Comparison of ENCODE assay signal across 14 cellular contexts in genomic region chr14:69004731-69005431, GRCh38. TPM values are rescaled to one million over a fixed set of nuclear protein-coding genes. Genes with fewer than 3 reads are reported as not detected.
DNase-seq lines count a peak whose midpoint lies in the region; ATAC-seq, FAIRE-seq and TF ChIP-seq lines count a peak whose summit lies in the region.
"Had no signal": no experiment of that assay in that cellular context is flagged by ENCODE, and none has a peak within 500 bp of the region (broad histone marks: within the 10 kb centered on the region; RNA-seq: fewer than 3 reads in every experiment).

No MANE protein-coding gene starts in this region.

- H4K20me1 ChIP-seq in PC-9 (ENCODE audit: insufficient read depth), result no peaks in the 10 kb centered on the region
- no peaks in the 10 kb centered on the region for H4K20me1 ChIP-seq in endothelial cell of umbilical vein (replicated peaks; ENCODE audit: control insufficient read depth, extremely low read depth, insufficient read depth, low read length)

- H3K9me1 ChIP-seq in endothelial cell of umbilical vein (replicated peaks; ENCODE audit: control insufficient read depth, extremely low read depth, insufficient read depth, low read length), result no peaks in the 10 kb centered on the region

- BruUV-seq in PC-9 (replicated peaks; lab: Mats Ljungman, UMichigan) (TSS peak; percentile 52), endothelial cell of umbilical vein (replicated peaks; lab: Mats Ljungman, UMichigan) (no TSS peak)

- FAIRE-seq in endothelial cell of umbilical vein (lab: Jason Lieb, UNC), result peak; percentile 59
- FAIRE-seq: TTC549 had no signal

- dilution Hi-C loops in endothelial cell of umbilical vein (cut with MboI; ENCODE audit: extremely low pct_ligation_motif_present, low sequenced_read_pairs), result no loop called here

- no peak overlapping the region for H2AFZ ChIP-seq in PC-9
- no peak overlapping the region for H2AFZ ChIP-seq in endothelial cell of umbilical vein (ENCODE audit: low read depth, low read length)

- DNase-seq in AG10803 (ENCODE audit: low read depth), result peak; percentile 16
- DNase-seq in PC-9, result peak; percentile 24 to 61
- no peak for DNase-seq in endothelial cell of umbilical vein (ENCODE audit: low read depth, low spot score)
- no peak for DNase-seq in neural crest cell (ENCODE audit: low read depth, low spot score)
- no peak for DNase-seq in OCI-M2 (lab: John Stamatoyannopoulos, UW; ENCODE audit: unreplicated experiment)
- DNase-seq in vagina (ENCODE audit: extremely low spot score in 2 of 2), result no peak
- no peak for DNase-seq in NCI-H2029 treated with DMSO at 0.1 percent for 48 hours (lab: John Stamatoyannopoulos, UW)
- DNase-seq: activated CD8-positive, alpha-beta T cell treated with anti-CD3 and anti-CD28 coated beads, Interleukin-2, amount 10 ng/mL, durations not matched to agents 7 days and 5 days; activated gamma-delta T cell; esophagus squamous epithelium; NCI-H526; stimulated activated CD4-positive, alpha-beta T cell treated with anti-CD3 and anti-CD28 coated beads, Interleukin-1b, Interleukin-23, amount 100 ng/mL, for 48 hours had no signal

- H3K36me3 Mint-ChIP-seq in neural crest cell (ENCODE audit: low read depth), result no peaks in the 10 kb centered on the region
- no peaks in the 10 kb centered on the region for H3K36me3 Mint-ChIP-seq in activated T-helper 17 cell treated with anti-CD3 and anti-CD28 coated beads, Interleukin-2, amount 50 U/mL, for 72 hours (ENCODE audit: low read depth)

- H3K9me3 Mint-ChIP-seq in neural crest cell, result peaks cover 6% of the 10 kb centered on the region
- H3K9me3 Mint-ChIP-seq in activated T-helper 17 cell treated with anti-CD3 and anti-CD28 coated beads, Interleukin-2, amount 50 U/mL, for 72 hours, result no peaks in the 10 kb centered on the region

- H3K79me2 ChIP-seq in PC-9 (ENCODE audit: low read depth) (no peaks in the 10 kb centered on the region), endothelial cell of umbilical vein (ENCODE audit: control insufficient read depth, insufficient read depth, low read length) (no peaks in the 10 kb centered on the region)

- peak overlapping the region; percentile 28 for H3K9ac ChIP-seq in endothelial cell of umbilical vein (replicated peaks; ENCODE audit: extremely low read depth, insufficient read depth, low read length)

- TF ChIP-seq POLR2A in endothelial cell of umbilical vein (IDR thresholded peaks at IDR 0.05; ENCODE audit: low read depth, low read length), result no peak
- TF ChIP-seq POLR2A in vagina (IDR thresholded peaks at IDR 0.05), result no peak

- no peaks in the 10 kb centered on the region for H3K27me3 ChIP-seq in PC-9 (ENCODE audit: insufficient read depth, low read depth)
- no peaks in the 10 kb centered on the region for H3K27me3 ChIP-seq in endothelial cell of umbilical vein (ENCODE audit: control insufficient read depth in 2 of 2, insufficient read depth in 2 of 2, low read length in 2 of 2)
- H3K27me3 ChIP-seq in vagina, result no peaks in the 10 kb centered on the region
- H3K27me3 ChIP-seq: esophagus squamous epithelium had no signal

- H3K9me3 ChIP-seq in PC-9 (ENCODE audit: insufficient read depth, low read depth) (no peaks in the 10 kb centered on the region), endothelial cell of umbilical vein (replicated peaks; ENCODE audit: control insufficient read depth, insufficient read depth, low read length) (no peaks in the 10 kb centered on the region), vagina (no peaks in the 10 kb centered on the region)
- H3K9me3 ChIP-seq: esophagus squamous epithelium had no signal

- H3F3A ChIP-seq in PC-9 (ENCODE audit: insufficient read depth, low read depth), result peaks cover 21% of the 10 kb centered on the region

- H3K4me3 ChIP-seq in AG10803 (ENCODE audit: low read length) (no peak overlapping the region), PC-9 (peak overlapping the region; percentile 10; the same call in 1 of the 2 replicates), endothelial cell of umbilical vein (replicated peaks in 1 of 3; ENCODE audit: insufficient read depth in 1 of 3, low read depth in 1 of 3, low read length in 3 of 3) (no peak overlapping the region), vagina (no peak overlapping the region)
- H3K4me3 ChIP-seq: esophagus squamous epithelium had no signal

- no peak for ATAC-seq in activated T-helper 17 cell treated with anti-CD3 and anti-CD28 coated beads, Interleukin-2, amount 50 U/mL, for 72 hours (replicated peaks)
- ATAC-seq: activated CD8-positive, alpha-beta T cell treated with anti-CD3 and anti-CD28 coated beads, Interleukin-2, amount 10 ng/mL, durations not matched to agents 7 days and 5 days had no signal

- no peaks in the 10 kb centered on the region for H3K36me3 ChIP-seq in PC-9 (ENCODE audit: low read depth)
- H3K36me3 ChIP-seq in endothelial cell of umbilical vein (ENCODE audit: control insufficient read depth in 2 of 2, extremely low read depth in 1 of 2, insufficient read depth in 2 of 2, low read length in 2 of 2), result no peaks in the 10 kb centered on the region
- no peaks in the 10 kb centered on the region for H3K36me3 ChIP-seq in vagina
- H3K36me3 ChIP-seq: esophagus squamous epithelium had no signal

- no peaks in the 10 kb centered on the region for H3K27me3 Mint-ChIP-seq in neural crest cell (ENCODE audit: low read depth)
- H3K27me3 Mint-ChIP-seq in activated T-helper 17 cell treated with anti-CD3 and anti-CD28 coated beads, Interleukin-2, amount 50 U/mL, for 72 hours, result no peaks in the 10 kb centered on the region

- TF ChIP-seq CTCF in AG10803 (conservative IDR thresholded peaks at IDR 0.05; ENCODE audit: low read length), result no peak
- no peak for TF ChIP-seq CTCF in PC-9 (conservative IDR thresholded peaks at IDR 0.05)
- TF ChIP-seq CTCF in endothelial cell of umbilical vein (IDR thresholded peaks at IDR 0.05; ENCODE audit: extremely low read depth in 1 of 2, insufficient read depth in 1 of 2, low read depth in 1 of 2, low read length in 2 of 2), result no peak
- no peak for TF ChIP-seq CTCF in neural crest cell (conservative IDR thresholded peaks at IDR 0.05)
- TF ChIP-seq CTCF in vagina (IDR thresholded peaks at IDR 0.05), result no peak

- POLR2A ChIA-PET in PC-9 (lab: Charles Lee; ENCODE audit: unreplicated experiment) (interaction anchor here (0.5 to 1.0 kb wide), 4 partner anchors 9 to 82 kb away, joined by 4 to 5 read pairs (median 4); no protein-coding TSS in a partner anchor), endothelial cell of umbilical vein (lab: Charles Lee) (interaction anchor here (0.8 to 1.1 kb wide), 4 partner anchors 15 to 51 kb away, joined by 3 read pairs; no protein-coding TSS in a partner anchor)

- peak overlapping the region; percentile 71 for H3K4me2 ChIP-seq in PC-9
- peak overlapping the region; percentile 37 for H3K4me2 ChIP-seq in endothelial cell of umbilical vein (ENCODE audit: insufficient read depth, low read length)

- intact Hi-C loops in PC-9 (cut with micrococcal nuclease; ENCODE audit: unreplicated experiment), result loop anchor here (5.0 kb wide), 1 partner anchor 87 kb away; no protein-coding TSS in a partner anchor
- intact Hi-C loops in endothelial cell of umbilical vein (cut with micrococcal nuclease), result loop anchor here (1.0 to 2.0 kb wide), 3 partner anchors 24 to 74 kb away; no protein-coding TSS in a partner anchor
- intact Hi-C loops in vagina (cut with DNase I), result no loop called here

- no peaks in the 10 kb centered on the region for H3K9me2 ChIP-seq in PC-9 (ENCODE audit: insufficient read depth)

- H3K4me1 Mint-ChIP-seq in neural crest cell, result peaks cover 10% of the 10 kb centered on the region
- H3K4me1 Mint-ChIP-seq in activated T-helper 17 cell treated with anti-CD3 and anti-CD28 coated beads, Interleukin-2, amount 50 U/mL, for 72 hours, result no peaks in the 10 kb centered on the region

- CTCF ChIA-PET in PC-9 (lab: Charles Lee) (interaction anchor here (0.6 to 0.7 kb wide), 2 partner anchors 29 to 201 kb away, joined by 14 to 20 read pairs; no protein-coding TSS in a partner anchor), endothelial cell of umbilical vein (lab: Charles Lee) (interaction anchor here (0.9 to 2.2 kb wide), 9 partner anchors 9 to 97 kb away, joined by 3 to 9 read pairs (median 4); no protein-coding TSS in a partner anchor)

- peaks cover 20% of the 10 kb centered on the region for H3K4me1 ChIP-seq in PC-9 (replicated peaks; ENCODE audit: insufficient read depth)
- H3K4me1 ChIP-seq in endothelial cell of umbilical vein (ENCODE audit: control insufficient read depth, extremely low read depth, insufficient read depth, low read length), result peaks cover 15% of the 10 kb centered on the region
- peaks cover 19% of the 10 kb centered on the region for H3K4me1 ChIP-seq in vagina

- H3K27ac Mint-ChIP-seq in neural crest cell (ENCODE audit: unreplicated experiment), result peak overlapping the region; percentile 30
- no peak overlapping the region for H3K27ac Mint-ChIP-seq in activated T-helper 17 cell treated with anti-CD3 and anti-CD28 coated beads, Interleukin-2, amount 50 U/mL, for 72 hours
- H3K27ac Mint-ChIP-seq: activated CD8-positive, alpha-beta T cell treated with anti-CD3 and anti-CD28 coated beads, Interleukin-2, amount 10 ng/mL, durations not matched to agents 7 days and 5 days had no signal

- H3K27ac ChIP-seq in PC-9, result no peak overlapping the region
- peak overlapping the region; percentile 44 for H3K27ac ChIP-seq in endothelial cell of umbilical vein (ENCODE audit: insufficient read depth, low read depth, low read length)
- H3K27ac ChIP-seq in vagina, result no peak overlapping the region

- no peak overlapping the region for H3K4me3 Mint-ChIP-seq in neural crest cell
- H3K4me3 Mint-ChIP-seq in activated T-helper 17 cell treated with anti-CD3 and anti-CD28 coated beads, Interleukin-2, amount 50 U/mL, for 72 hours, result no peak overlapping the region
- H3K4me3 Mint-ChIP-seq: activated CD8-positive, alpha-beta T cell treated with anti-CD3 and anti-CD28 coated beads, Interleukin-2, amount 10 ng/mL, durations not matched to agents 7 days and 5 days had no signal

TF ChIP-seq in endothelial cell of umbilical vein, 7 proteins besides CTCF, POLR2A, EP300 and RAD21 (continues in another document):
- no peak for TF ChIP-seq GATA2 (IDR thresholded peaks at IDR 0.05; ENCODE audit: insufficient read depth, insufficient read length, low read depth, low read length)

RNA-seq across cellular contexts. Expression of gene ACTN1, which starts 25.8 kb away (rescaled TPM):
- total RNA-seq in PC-9 (2021) (314 and 323 TPM in 2 replicates), endothelial cell of umbilical vein (442 and 443 TPM in 2 replicates), neural crest cell (73.9 and 77.1 TPM in 2 replicates), vagina (209 TPM)
- polyA plus RNA-seq in endothelial cell of umbilical vein, result 463 and 633 TPM in 2 replicates
- polyA plus RNA-seq in endothelial cell of umbilical vein (2011; cell fraction: cytosol; rRNA removed), result 379 and 382 TPM in 2 replicates
- 777 and 896 TPM in 2 replicates for polyA plus RNA-seq in endothelial cell of umbilical vein (2011; cell fraction: nucleus; rRNA removed)
- polyA plus RNA-seq in endothelial cell of umbilical vein (2012), result 398 and 442 TPM in 2 replicates
- 744 and 789 TPM in 2 replicates for polyA minus RNA-seq in endothelial cell of umbilical vein
- polyA minus RNA-seq in endothelial cell of umbilical vein (2011; cell fraction: cytosol; rRNA and poly(A)+ RNA removed), result 104 TPM
- 424 and 544 TPM in 2 replicates for polyA minus RNA-seq in endothelial cell of umbilical vein (2011; cell fraction: nucleus; rRNA and poly(A)+ RNA removed)
- 10 to 100 TPM; 38.3 to 54.1 TPM for total RNA-seq in activated T-helper 17 cell treated with anti-CD3 and anti-CD28 coated beads, Interleukin-2, amount 50 U/mL, for 72 hours

Comparison
In these comparisons a context has a peak if more than half of its experiments do, and no peak if none do; other contexts are left out.
1. DNase-seq: peak in AG10803 (single experiment) and PC-9 (2 of 2); none in endothelial cell of umbilical vein (single experiment), neural crest cell (single experiment), OCI-M2 (single experiment), vagina (0 of 2) and NCI-H2029 treated with DMSO at 0.1 percent for 48 hours (single experiment).